ENCODE assay signal across 1 cellular context in the genomic region with DNA sequence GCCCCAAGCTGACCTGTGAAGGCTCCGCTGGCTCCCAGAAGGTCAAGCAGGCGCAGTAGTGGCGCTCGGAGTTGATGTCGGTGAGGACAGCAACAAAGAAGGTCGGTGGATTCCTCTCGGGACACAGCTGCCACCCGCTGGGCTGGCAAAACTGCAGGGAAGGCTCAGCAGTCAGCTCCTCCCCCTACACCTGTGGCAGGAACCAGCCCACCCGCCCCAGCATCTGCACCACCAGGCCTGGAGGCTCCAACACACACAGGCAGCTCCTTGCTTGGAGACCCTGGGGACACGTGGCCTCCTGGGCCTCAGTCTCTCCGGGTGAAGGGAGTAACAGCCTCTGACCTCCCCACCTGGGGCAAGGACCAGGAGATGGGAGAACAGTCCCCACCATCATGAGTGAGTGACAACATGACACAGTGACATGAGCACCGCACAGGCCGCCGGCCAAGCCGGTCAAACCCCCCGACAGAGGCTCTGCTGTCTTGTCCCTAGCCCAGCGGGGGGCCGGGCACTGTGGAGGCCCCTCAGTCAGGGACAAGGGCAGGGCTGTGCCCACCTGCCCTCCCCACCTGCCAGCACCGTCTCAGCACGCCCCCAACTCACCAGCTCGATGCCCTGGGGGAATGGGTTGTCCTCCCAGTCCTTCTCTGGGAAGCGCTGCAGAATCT.
TF ChIP-seq lines count a peak whose summit lies in the region.

No MANE protein-coding gene starts in this region.

TF ChIP-seq in GM12878, 131 proteins besides CTCF, POLR2A, EP300 and RAD21:
- no peak for TF ChIP-seq MEF2B (IDR thresholded peaks at IDR 0.05; ENCODE audit: partially characterized antibody, poor library complexity, severe bottlenecking)
- TF ChIP-seq, protein P1, sequence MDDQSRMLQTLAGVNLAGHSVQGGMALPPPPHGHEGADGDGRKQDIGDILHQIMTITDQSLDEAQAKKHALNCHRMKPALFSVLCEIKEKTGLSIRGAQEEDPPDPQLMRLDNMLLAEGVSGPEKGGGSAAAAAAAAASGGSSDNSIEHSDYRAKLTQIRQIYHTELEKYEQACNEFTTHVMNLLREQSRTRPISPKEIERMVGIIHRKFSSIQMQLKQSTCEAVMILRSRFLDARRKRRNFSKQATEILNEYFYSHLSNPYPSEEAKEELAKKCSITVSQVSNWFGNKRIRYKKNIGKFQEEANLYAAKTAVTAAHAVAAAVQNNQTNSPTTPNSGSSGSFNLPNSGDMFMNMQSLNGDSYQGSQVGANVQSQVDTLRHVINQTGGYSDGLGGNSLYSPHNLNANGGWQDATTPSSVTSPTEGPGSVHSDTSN (IDR thresholded peaks at IDR 0.05; ENCODE audit: insufficient replicate concordance, low read depth, low read length) = no peak
- TF ChIP-seq GATAD2B (conservative IDR thresholded peaks at IDR 0.05; ENCODE audit: low read depth) = no peak
- no peak for TF ChIP-seq KAT2A (conservative IDR thresholded peaks at IDR 0.05; ENCODE audit: control insufficient read depth, low read depth, low read length)
- TF ChIP-seq, protein P2, sequence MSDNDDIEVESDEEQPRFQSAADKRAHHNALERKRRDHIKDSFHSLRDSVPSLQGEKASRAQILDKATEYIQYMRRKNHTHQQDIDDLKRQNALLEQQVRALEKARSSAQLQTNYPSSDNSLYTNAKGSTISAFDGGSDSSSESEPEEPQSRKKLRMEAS (IDR thresholded peaks at IDR 0.05; ENCODE audit: low read depth, low read length) = no peak
- no peak for TF ChIP-seq RFX5 (IDR thresholded peaks at IDR 0.05; ENCODE audit: low read depth, low read length)
- TF ChIP-seq YBX1 (IDR thresholded peaks at IDR 0.05) = no peak
- no peak for TF ChIP-seq SIN3A (IDR thresholded peaks at IDR 0.05; ENCODE audit: low read depth, low read length)
- TF ChIP-seq SP1 (IDR thresholded peaks at IDR 0.05; ENCODE audit: low read depth, low read length) = no peak
- no peak for TF ChIP-seq SREBF1 (IDR thresholded peaks at IDR 0.05; ENCODE audit: low read length)
- no peak for TF ChIP-seq HDAC6 (IDR thresholded peaks at IDR 0.05; ENCODE audit: unreplicated experiment)
- TF ChIP-seq NFIC (IDR thresholded peaks at IDR 0.05; ENCODE audit: low read depth, low read length) = no peak
- no peak for TF ChIP-seq NRF1 (conservative IDR thresholded peaks at IDR 0.05; ENCODE audit: low read depth, low read length)
- TF ChIP-seq PML (IDR thresholded peaks at IDR 0.05; ENCODE audit: low read length) = no peak
- TF ChIP-seq, protein P3, sequence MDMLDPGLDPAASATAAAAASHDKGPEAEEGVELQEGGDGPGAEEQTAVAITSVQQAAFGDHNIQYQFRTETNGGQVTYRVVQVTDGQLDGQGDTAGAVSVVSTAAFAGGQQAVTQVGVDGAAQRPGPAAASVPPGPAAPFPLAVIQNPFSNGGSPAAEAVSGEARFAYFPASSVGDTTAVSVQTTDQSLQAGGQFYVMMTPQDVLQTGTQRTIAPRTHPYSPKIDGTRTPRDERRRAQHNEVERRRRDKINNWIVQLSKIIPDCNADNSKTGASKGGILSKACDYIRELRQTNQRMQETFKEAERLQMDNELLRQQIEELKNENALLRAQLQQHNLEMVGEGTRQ (IDR thresholded peaks at IDR 0.05; ENCODE audit: borderline replicate concordance, low read depth, low read length) = no peak
- no peak for TF ChIP-seq ZNF622 (IDR thresholded peaks at IDR 0.05)
